1 cellular context compared by ENCODE assay signal in the genomic region with DNA sequence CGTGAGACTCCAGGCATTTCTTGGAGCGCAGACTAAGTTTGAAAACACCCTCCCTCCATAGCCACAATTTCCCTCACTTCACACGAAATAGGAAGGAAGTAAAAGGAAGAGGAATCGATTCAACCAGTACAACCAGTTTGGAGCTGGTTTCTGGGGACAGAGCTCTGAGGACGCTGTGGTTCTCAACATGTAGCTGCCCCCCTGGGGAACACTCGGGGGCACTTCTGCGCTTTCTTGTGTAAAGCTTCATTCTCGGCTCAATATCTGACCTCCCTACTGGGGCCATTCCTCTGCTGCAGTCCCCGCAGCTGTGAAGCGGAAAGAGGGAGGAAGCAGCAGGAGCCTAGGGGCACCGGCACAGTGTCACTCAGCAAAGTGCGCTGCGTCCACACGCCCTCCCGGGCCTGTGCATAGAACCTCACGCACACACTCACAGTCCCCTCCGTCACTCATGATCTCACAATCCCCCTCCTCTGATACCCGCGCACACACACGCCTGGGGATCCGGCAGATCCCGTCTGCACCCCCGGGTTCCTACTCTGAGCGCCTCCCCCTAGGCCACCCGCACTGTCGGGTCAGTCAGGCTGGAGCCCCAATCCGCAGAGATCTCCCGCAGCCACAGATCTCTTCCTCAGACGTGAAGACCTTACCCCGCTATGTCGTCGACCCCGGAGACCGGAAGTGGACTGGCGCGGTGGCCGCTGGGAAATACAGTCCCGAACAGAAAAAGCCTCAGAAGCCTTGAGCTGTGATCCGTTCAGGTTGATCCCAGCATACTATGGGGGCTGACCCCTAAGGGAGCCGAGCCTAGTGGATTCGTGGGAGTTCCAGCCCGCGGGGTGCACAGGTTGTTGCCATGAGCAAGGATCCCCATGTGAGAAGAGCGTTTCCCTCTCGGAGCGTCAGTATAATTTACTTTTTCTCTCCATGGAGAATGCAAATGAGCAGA.
TF ChIP-seq lines count a peak whose summit lies in the region.

A gene (minus strand): TSS at position 688 of the 949 bp plus-strand sequence. CDS start 6,190 bp downstream, outside the sequence.

TF ChIP-seq in HepG2, 621 proteins besides CTCF, POLR2A, EP300 and RAD21 (continued from another document and continues in another):
- TF ChIP-seq, protein P1, sequence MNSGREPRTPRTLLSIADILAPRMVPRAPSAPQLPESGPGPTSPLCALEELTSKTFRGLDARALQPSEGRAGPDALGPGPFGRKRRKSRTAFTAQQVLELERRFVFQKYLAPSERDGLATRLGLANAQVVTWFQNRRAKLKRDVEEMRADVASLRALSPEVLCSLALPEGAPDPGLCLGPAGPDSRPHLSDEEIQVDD (CRISPR knock-in tag; IDR thresholded peaks at IDR 0.05; ENCODE audit: borderline replicate concordance): no peak
- peak; percentile 96 for TF ChIP-seq POLR2G (IDR thresholded peaks at IDR 0.05; ENCODE audit: low read depth, low read length)
- TF ChIP-seq, protein P2, sequence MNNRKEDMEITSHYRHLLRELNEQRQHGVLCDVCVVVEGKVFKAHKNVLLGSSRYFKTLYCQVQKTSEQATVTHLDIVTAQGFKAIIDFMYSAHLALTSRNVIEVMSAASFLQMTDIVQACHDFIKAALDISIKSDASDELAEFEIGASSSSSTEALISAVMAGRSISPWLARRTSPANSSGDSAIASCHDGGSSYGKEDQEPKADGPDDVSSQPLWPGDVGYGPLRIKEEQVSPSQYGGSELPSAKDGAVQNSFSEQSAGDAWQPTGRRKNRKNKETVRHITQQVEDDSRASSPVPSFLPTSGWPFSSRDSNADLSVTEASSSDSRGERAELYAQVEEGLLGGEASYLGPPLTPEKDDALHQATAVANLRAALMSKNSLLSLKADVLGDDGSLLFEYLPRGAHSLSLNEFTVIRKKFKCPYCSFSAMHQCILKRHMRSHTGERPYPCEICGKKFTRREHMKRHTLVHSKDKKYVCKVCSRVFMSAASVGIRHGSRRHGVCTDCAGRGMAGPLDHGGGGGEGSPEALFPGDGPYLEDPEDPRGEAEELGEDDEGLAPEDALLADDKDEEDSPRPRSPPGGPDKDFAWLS (CRISPR knock-in tag; IDR thresholded peaks at IDR 0.05; ENCODE audit: borderline replicate concordance): no peak
- no peak for TF ChIP-seq SMARCE1 (IDR thresholded peaks at IDR 0.05; ENCODE audit: borderline replicate concordance)
- TF ChIP-seq NR2C2 (CRISPR knock-in tag; IDR thresholded peaks at IDR 0.05; ENCODE audit: borderline replicate concordance): peak; percentile 94
- TF ChIP-seq, protein P3, sequence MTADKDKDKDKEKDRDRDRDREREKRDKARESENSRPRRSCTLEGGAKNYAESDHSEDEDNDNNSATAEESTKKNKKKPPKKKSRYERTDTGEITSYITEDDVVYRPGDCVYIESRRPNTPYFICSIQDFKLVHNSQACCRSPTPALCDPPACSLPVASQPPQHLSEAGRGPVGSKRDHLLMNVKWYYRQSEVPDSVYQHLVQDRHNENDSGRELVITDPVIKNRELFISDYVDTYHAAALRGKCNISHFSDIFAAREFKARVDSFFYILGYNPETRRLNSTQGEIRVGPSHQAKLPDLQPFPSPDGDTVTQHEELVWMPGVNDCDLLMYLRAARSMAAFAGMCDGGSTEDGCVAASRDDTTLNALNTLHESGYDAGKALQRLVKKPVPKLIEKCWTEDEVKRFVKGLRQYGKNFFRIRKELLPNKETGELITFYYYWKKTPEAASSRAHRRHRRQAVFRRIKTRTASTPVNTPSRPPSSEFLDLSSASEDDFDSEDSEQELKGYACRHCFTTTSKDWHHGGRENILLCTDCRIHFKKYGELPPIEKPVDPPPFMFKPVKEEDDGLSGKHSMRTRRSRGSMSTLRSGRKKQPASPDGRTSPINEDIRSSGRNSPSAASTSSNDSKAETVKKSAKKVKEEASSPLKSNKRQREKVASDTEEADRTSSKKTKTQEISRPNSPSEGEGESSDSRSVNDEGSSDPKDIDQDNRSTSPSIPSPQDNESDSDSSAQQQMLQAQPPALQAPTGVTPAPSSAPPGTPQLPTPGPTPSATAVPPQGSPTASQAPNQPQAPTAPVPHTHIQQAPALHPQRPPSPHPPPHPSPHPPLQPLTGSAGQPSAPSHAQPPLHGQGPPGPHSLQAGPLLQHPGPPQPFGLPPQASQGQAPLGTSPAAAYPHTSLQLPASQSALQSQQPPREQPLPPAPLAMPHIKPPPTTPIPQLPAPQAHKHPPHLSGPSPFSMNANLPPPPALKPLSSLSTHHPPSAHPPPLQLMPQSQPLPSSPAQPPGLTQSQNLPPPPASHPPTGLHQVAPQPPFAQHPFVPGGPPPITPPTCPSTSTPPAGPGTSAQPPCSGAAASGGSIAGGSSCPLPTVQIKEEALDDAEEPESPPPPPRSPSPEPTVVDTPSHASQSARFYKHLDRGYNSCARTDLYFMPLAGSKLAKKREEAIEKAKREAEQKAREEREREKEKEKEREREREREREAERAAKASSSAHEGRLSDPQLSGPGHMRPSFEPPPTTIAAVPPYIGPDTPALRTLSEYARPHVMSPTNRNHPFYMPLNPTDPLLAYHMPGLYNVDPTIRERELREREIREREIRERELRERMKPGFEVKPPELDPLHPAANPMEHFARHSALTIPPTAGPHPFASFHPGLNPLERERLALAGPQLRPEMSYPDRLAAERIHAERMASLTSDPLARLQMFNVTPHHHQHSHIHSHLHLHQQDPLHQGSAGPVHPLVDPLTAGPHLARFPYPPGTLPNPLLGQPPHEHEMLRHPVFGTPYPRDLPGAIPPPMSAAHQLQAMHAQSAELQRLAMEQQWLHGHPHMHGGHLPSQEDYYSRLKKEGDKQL (CRISPR knock-in tag; IDR thresholded peaks at IDR 0.05; ENCODE audit: low read depth): 0 out of 2 replicates have a peak, but pooled peaks have one; percentile 31
- TF ChIP-seq, protein P4, sequence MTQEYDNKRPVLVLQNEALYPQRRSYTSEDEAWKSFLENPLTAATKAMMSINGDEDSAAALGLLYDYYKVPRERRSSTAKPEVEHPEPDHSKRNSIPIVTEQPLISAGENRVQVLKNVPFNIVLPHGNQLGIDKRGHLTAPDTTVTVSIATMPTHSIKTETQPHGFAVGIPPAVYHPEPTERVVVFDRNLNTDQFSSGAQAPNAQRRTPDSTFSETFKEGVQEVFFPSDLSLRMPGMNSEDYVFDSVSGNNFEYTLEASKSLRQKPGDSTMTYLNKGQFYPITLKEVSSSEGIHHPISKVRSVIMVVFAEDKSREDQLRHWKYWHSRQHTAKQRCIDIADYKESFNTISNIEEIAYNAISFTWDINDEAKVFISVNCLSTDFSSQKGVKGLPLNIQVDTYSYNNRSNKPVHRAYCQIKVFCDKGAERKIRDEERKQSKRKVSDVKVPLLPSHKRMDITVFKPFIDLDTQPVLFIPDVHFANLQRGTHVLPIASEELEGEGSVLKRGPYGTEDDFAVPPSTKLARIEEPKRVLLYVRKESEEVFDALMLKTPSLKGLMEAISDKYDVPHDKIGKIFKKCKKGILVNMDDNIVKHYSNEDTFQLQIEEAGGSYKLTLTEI (CRISPR knock-in tag; conservative IDR thresholded peaks at IDR 0.05): no peak
- TF ChIP-seq ZNF776 (CRISPR knock-in tag; IDR thresholded peaks at IDR 0.05): peak; percentile 45; the same call in 1 of the 2 replicates
- no peak for TF ChIP-seq ZNF570 (CRISPR knock-in tag; IDR thresholded peaks at IDR 0.05; ENCODE audit: borderline replicate concordance)
- TF ChIP-seq FOXC1 (CRISPR knock-in tag; IDR thresholded peaks at IDR 0.05; ENCODE audit: borderline replicate concordance): peak; percentile 38; the same call in 1 of the 2 replicates
- no peak for TF ChIP-seq THYN1 (CRISPR knock-in tag; IDR thresholded peaks at IDR 0.05; ENCODE audit: borderline replicate concordance, low read depth)
- TF ChIP-seq ZNF547 (CRISPR knock-in tag; IDR thresholded peaks at IDR 0.05): no peak
- TF ChIP-seq, protein P5, sequence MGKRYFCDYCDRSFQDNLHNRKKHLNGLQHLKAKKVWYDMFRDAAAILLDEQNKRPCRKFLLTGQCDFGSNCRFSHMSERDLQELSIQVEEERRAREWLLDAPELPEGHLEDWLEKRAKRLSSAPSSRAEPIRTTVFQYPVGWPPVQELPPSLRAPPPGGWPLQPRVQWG (CRISPR knock-in tag; IDR thresholded peaks at IDR 0.05; ENCODE audit: borderline replicate concordance, low read depth): no peak
- peak; percentile 35 for TF ChIP-seq AGO1 (IDR thresholded peaks at IDR 0.05; ENCODE audit: low read depth, low read length, poor library complexity, severe bottlenecking)
- no peak for TF ChIP-seq MTF2 (CRISPR knock-in tag; IDR thresholded peaks at IDR 0.05; ENCODE audit: borderline replicate concordance)
- TF ChIP-seq, protein P6, sequence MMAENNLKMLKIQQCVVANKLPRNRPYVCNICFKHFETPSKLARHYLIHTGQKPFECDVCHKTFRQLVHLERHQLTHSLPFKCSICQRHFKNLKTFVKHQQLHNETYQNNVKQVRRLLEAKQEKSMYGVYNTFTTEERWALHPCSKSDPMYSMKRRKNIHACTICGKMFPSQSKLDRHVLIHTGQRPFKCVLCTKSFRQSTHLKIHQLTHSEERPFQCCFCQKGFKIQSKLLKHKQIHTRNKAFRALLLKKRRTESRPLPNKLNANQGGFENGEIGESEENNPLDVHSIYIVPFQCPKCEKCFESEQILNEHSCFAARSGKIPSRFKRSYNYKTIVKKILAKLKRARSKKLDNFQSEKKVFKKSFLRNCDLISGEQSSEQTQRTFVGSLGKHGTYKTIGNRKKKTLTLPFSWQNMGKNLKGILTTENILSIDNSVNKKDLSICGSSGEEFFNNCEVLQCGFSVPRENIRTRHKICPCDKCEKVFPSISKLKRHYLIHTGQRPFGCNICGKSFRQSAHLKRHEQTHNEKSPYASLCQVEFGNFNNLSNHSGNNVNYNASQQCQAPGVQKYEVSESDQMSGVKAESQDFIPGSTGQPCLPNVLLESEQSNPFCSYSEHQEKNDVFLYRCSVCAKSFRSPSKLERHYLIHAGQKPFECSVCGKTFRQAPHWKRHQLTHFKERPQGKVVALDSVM (CRISPR knock-in tag; IDR thresholded peaks at IDR 0.05): 0 out of 2 replicates have a peak, but pooled peaks have one; percentile 38
- peak; percentile 74 for TF ChIP-seq DMAP1 (CRISPR knock-in tag; IDR thresholded peaks at IDR 0.05)
- TF ChIP-seq ZFY (CRISPR knock-in tag; IDR thresholded peaks at IDR 0.05): peak; percentile 87
- TF ChIP-seq RFX5 (IDR thresholded peaks at IDR 0.05; ENCODE audit: low read depth, low read length): peak; percentile 22; the same call in 1 of the 2 replicates
- no peak for TF ChIP-seq KLF12 (CRISPR knock-in tag; IDR thresholded peaks at IDR 0.05; ENCODE audit: borderline replicate concordance)
- no peak for TF ChIP-seq JUN (CRISPR knock-in tag; IDR thresholded peaks at IDR 0.05)
- no peak for TF ChIP-seq CEBPG (CRISPR knock-in tag; IDR thresholded peaks at IDR 0.05)
- TF ChIP-seq, protein P7, sequence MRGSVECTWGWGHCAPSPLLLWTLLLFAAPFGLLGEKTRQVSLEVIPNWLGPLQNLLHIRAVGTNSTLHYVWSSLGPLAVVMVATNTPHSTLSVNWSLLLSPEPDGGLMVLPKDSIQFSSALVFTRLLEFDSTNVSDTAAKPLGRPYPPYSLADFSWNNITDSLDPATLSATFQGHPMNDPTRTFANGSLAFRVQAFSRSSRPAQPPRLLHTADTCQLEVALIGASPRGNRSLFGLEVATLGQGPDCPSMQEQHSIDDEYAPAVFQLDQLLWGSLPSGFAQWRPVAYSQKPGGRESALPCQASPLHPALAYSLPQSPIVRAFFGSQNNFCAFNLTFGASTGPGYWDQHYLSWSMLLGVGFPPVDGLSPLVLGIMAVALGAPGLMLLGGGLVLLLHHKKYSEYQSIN (CRISPR knock-in tag; IDR thresholded peaks at IDR 0.05; ENCODE audit: borderline replicate concordance): no peak
- TF ChIP-seq FOXA3 (CRISPR knock-in tag; IDR thresholded peaks at IDR 0.05): peak; percentile 33; the same call in 1 of the 2 replicates
- TF ChIP-seq ZNF563 (CRISPR knock-in tag; IDR thresholded peaks at IDR 0.05): no peak
- 0 out of 2 replicates have a peak, but pooled peaks have one; percentile 17 for TF ChIP-seq ZNF629 (CRISPR knock-in tag; conservative IDR thresholded peaks at IDR 0.05)
- TF ChIP-seq FOSL2 (CRISPR knock-in tag; IDR thresholded peaks at IDR 0.05): peak; percentile 44; the same call in 1 of the 2 replicates
- peak; percentile 51 for TF ChIP-seq YY1 (IDR thresholded peaks at IDR 0.05; ENCODE audit: insufficient read depth, insufficient replicate concordance, low read depth, low read length)
- TF ChIP-seq, protein P8, sequence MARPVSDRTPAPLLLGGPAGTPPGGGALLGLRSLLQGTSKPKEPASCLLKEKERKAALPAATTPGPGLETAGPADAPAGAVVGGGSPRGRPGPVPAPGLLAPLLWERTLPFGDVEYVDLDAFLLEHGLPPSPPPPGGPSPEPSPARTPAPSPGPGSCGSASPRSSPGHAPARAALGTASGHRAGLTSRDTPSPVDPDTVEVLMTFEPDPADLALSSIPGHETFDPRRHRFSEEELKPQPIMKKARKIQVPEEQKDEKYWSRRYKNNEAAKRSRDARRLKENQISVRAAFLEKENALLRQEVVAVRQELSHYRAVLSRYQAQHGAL (CRISPR knock-in tag; IDR thresholded peaks at IDR 0.05; ENCODE audit: not compliant biosample characterization): no peak
- peak; percentile 75; the same call in 1 of the 2 replicates for TF ChIP-seq IRF2 (CRISPR knock-in tag; IDR thresholded peaks at IDR 0.05)
- TF ChIP-seq HES4 (CRISPR knock-in tag; IDR thresholded peaks at IDR 0.05; ENCODE audit: borderline replicate concordance): no peak
- no peak for TF ChIP-seq IKZF4 (CRISPR knock-in tag; IDR thresholded peaks at IDR 0.05; ENCODE audit: borderline replicate concordance, low read depth, not compliant biosample characterization)
- TF ChIP-seq ZNF335 (CRISPR knock-in tag; IDR thresholded peaks at IDR 0.05): peak; percentile 86; the same call in 1 of the 2 replicates
- TF ChIP-seq, protein P9, sequence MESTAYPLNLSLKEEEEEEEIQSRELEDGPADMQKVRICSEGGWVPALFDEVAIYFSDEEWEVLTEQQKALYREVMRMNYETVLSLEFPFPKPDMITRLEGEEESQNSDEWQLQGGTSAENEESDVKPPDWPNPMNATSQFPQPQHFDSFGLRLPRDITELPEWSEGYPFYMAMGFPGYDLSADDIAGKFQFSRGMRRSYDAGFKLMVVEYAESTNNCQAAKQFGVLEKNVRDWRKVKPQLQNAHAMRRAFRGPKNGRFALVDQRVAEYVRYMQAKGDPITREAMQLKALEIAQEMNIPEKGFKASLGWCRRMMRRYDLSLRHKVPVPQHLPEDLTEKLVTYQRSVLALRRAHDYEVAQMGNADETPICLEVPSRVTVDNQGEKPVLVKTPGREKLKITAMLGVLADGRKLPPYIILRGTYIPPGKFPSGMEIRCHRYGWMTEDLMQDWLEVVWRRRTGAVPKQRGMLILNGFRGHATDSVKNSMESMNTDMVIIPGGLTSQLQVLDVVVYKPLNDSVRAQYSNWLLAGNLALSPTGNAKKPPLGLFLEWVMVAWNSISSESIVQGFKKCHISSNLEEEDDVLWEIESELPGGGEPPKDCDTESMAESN (CRISPR knock-in tag; conservative IDR thresholded peaks at IDR 0.05): 0 out of 2 replicates have a peak, but pooled peaks have one; percentile 61
- TF ChIP-seq ZNF180 (CRISPR knock-in tag; IDR thresholded peaks at IDR 0.05; ENCODE audit: borderline replicate concordance, low read depth): peak; percentile 24; the same call in 1 of the 2 replicates
- TF ChIP-seq CREB1 (IDR thresholded peaks at IDR 0.05): peak; percentile 87
- TF ChIP-seq CREB1 (CRISPR knock-in tag; IDR thresholded peaks at IDR 0.05): peak; percentile 89
- no peak for TF ChIP-seq NFATC3 (CRISPR knock-in tag; IDR thresholded peaks at IDR 0.05)
- TF ChIP-seq ZNF674 (CRISPR knock-in tag; IDR thresholded peaks at IDR 0.05; ENCODE audit: low read depth): no peak
- TF ChIP-seq ZNF430 (CRISPR knock-in tag; IDR thresholded peaks at IDR 0.05): no peak
- no peak for TF ChIP-seq CC2D1A (CRISPR knock-in tag; IDR thresholded peaks at IDR 0.05)
- no peak for TF ChIP-seq ZNF3 (CRISPR knock-in tag; IDR thresholded peaks at IDR 0.05)
- TF ChIP-seq SOX6 (IDR thresholded peaks at IDR 0.05): no peak
- TF ChIP-seq SOX6 (CRISPR knock-in tag; IDR thresholded peaks at IDR 0.05): 0 out of 2 replicates have a peak, but pooled peaks have one; percentile 4
